In genomic region chr19:43501661-43502418, GRCh38 we compare ENCODE assay signal across 17 cellular contexts. TPM values are rescaled to one million over a fixed set of nuclear protein-coding genes. Genes with fewer than 3 reads are reported as not detected.
DNase-seq lines count a peak whose midpoint lies in the region; ATAC-seq and TF ChIP-seq lines count a peak whose summit lies in the region.
"Had no signal": no experiment of that assay in that cellular context is flagged by ENCODE, and none has a peak within 500 bp of the region (broad histone marks: within the 10 kb centered on the region; RNA-seq: fewer than 3 reads in every experiment).

No MANE protein-coding gene starts in this region.

- DNase-seq in CD4-positive, alpha-beta T cell = no peak
- DNase-seq in endothelial cell (ENCODE audit: low spot score) (peak; percentile 17), Ammon's horn (ENCODE audit: low spot score) (no peak), aorta (no peak), substantia nigra (lab: John Stamatoyannopoulos, UW) (no peak)
- DNase-seq in naive thymus-derived CD4-positive, alpha-beta T cell = no peak
- DNase-seq: amniotic stem cell, foreskin melanocyte, NCI-H2081, NCI-H526, SJCRH30 had no signal

- peak overlapping the region; percentile 82 for H3K4me2 ChIP-seq in Loucy (ENCODE audit: low read depth, low read length, poor library complexity, severe bottlenecking)

- no peaks in the 10 kb centered on the region for H3K9me3 ChIP-seq in CD4-positive, alpha-beta T cell (ENCODE audit: control insufficient read depth, low read length)
- H3K9me3 ChIP-seq in Loucy (ENCODE audit: insufficient read depth, low read depth, low read length) (no peaks in the 10 kb centered on the region), aorta (ENCODE audit: control insufficient read depth, low read length) (no peaks in the 10 kb centered on the region)
- no peaks in the 10 kb centered on the region for H3K9me3 ChIP-seq in naive thymus-derived CD4-positive, alpha-beta T cell (ENCODE audit: control insufficient read depth in 2 of 3, low read length in 3 of 3)
- H3K9me3 ChIP-seq: SJCRH30 had no signal

- peak overlapping the region; percentile 94 for H3K4me3 Mint-ChIP-seq in CD4-positive, alpha-beta T cell
- H3K4me3 Mint-ChIP-seq in endothelial cell (ENCODE audit: unreplicated experiment) = no peak overlapping the region
- peak overlapping the region in 5 of 10 donors; percentile 22 to 96 (median 90) for H3K4me3 Mint-ChIP-seq in naive thymus-derived CD4-positive, alpha-beta T cell

- POLR2A ChIA-PET in CD4-positive, alpha-beta T cell (lab: Charles Lee) = interaction anchor here (0.5 to 1.4 kb wide), 4 partner anchors 38 to 63 kb away, joined by 3 to 5 read pairs (median 3); no protein-coding TSS in a partner anchor
- POLR2A ChIA-PET in naive thymus-derived CD4-positive, alpha-beta T cell (lab: Charles Lee) = interaction anchor here (0.9 to 1.2 kb wide), 3 partner anchors 31 to 38 kb away, joined by 3 to 4 read pairs (median 3); partner anchors contain the start of gene ZNF575

- no peaks in the 10 kb centered on the region for H3K79me2 ChIP-seq in Loucy (ENCODE audit: insufficient read depth, low read length)

- H3K27ac ChIP-seq in CD4-positive, alpha-beta T cell (ENCODE audit: low read depth, low read length) = no peak overlapping the region
- peak overlapping the region; percentile 96 for H3K27ac ChIP-seq in naive thymus-derived CD4-positive, alpha-beta T cell (ENCODE audit: low read depth, low read length)
- H3K27ac ChIP-seq in aorta (ENCODE audit: low read depth in 1 of 2, low read length in 2 of 2) (no peak overlapping the region), substantia nigra (ENCODE audit: low read depth, low read length, poor library complexity, severe bottlenecking) (no peak overlapping the region)
- H3K27ac ChIP-seq: SJCRH30 had no signal

- CTCF ChIA-PET in CD4-positive, alpha-beta T cell (lab: Charles Lee) = interaction anchor here (1.2 kb wide), 1 partner anchor 55 kb away, joined by 9 read pairs; no protein-coding TSS in a partner anchor
- CTCF ChIA-PET in naive thymus-derived CD4-positive, alpha-beta T cell (lab: Charles Lee) = no interaction called here

- H3K9me3 Mint-ChIP-seq in CD4-positive, alpha-beta T cell = no peaks in the 10 kb centered on the region
- H3K9me3 Mint-ChIP-seq in endothelial cell (ENCODE audit: unreplicated experiment) = no peaks in the 10 kb centered on the region
- peaks cover 0 to 2% (median 0%) of the 10 kb centered on the region in 11 donors for H3K9me3 Mint-ChIP-seq in naive thymus-derived CD4-positive, alpha-beta T cell
- H3K9me3 Mint-ChIP-seq: activated T-helper 2 cell treated with anti-CD3 and anti-CD28 coated beads, Interferon-gamma antibody, Interleukin-2, Interleukin-4, amounts not matched to agents 10 μg/mL and 5 μg/mL and 100 μg/mL, durations not matched to agents 14 hours and 24 hours and 36 hours; stimulated activated naive CD8-positive, alpha-beta T cell treated with anti-CD3 and anti-CD28 coated beads, Interleukin-15, Interleukin-2, amounts not matched to agents 100 ng/mL and 50 ng/mL, for 24 hours had no signal

- H3K36me3 Mint-ChIP-seq in CD4-positive, alpha-beta T cell (ENCODE audit: low read depth) = peaks cover 53% of the 10 kb centered on the region
- peaks cover 34% of the 10 kb centered on the region for H3K36me3 Mint-ChIP-seq in endothelial cell (ENCODE audit: low read depth, unreplicated experiment)
- peaks cover 5 to 25% (median 20%) of the 10 kb centered on the region in 5 donors for H3K36me3 Mint-ChIP-seq in naive thymus-derived CD4-positive, alpha-beta T cell

- no peaks in the 10 kb centered on the region for H3K9me2 ChIP-seq in Loucy (replicated peaks; ENCODE audit: low read depth, low read length)

- no peak overlapping the region for H2AFZ ChIP-seq in Loucy (ENCODE audit: low read length)

- intact Hi-C loops in CD4-positive, alpha-beta T cell (cut with DNase I, micrococcal nuclease) = loop anchor here in 1 of 2 experiments (2.0 to 5.0 kb wide), 2 partner anchors 21 to 55 kb away; no protein-coding TSS in a partner anchor
- intact Hi-C loops in naive thymus-derived CD4-positive, alpha-beta T cell (cut with micrococcal nuclease) = no loop called here
- intact Hi-C loops in aorta (cut with DNase I) = loop anchor here in 1 of 2 donors (2.0 to 5.0 kb wide), 2 partner anchors 23 to 40 kb away; no protein-coding TSS in a partner anchor

- no peaks in the 10 kb centered on the region for H3K36me3 ChIP-seq in Loucy (ENCODE audit: insufficient read depth, low read length)
- peaks cover 0 to 39% (median 4%) of the 10 kb centered on the region in 3 experiments for H3K36me3 ChIP-seq in naive thymus-derived CD4-positive, alpha-beta T cell (ENCODE audit: control insufficient read depth in 2 of 3, insufficient read depth in 3 of 3, low read length in 3 of 3)
- H3K36me3 ChIP-seq in aorta (ENCODE audit: control insufficient read depth in 1 of 2, insufficient read depth in 2 of 2, low read length in 1 of 2) = no peaks in the 10 kb centered on the region
- H3K36me3 ChIP-seq: SJCRH30 had no signal

- no peaks in the 10 kb centered on the region for H3K27me3 Mint-ChIP-seq in CD4-positive, alpha-beta T cell
- H3K27me3 Mint-ChIP-seq in endothelial cell (ENCODE audit: unreplicated experiment) = peaks cover 14% of the 10 kb centered on the region
- H3K27me3 Mint-ChIP-seq in naive thymus-derived CD4-positive, alpha-beta T cell = no peaks in the 10 kb centered on the region
- H3K27me3 Mint-ChIP-seq: stimulated activated naive CD8-positive, alpha-beta T cell treated with anti-CD3 and anti-CD28 coated beads, Interleukin-15, Interleukin-2, amounts not matched to agents 100 ng/mL and 50 ng/mL, for 24 hours had no signal

- TF ChIP-seq CTCF in CD4-positive, alpha-beta T cell (IDR thresholded peaks at IDR 0.05) = no peak
- TF ChIP-seq CTCF in Loucy (conservative IDR thresholded peaks at IDR 0.05; ENCODE audit: low read length) (no peak), endothelial cell (IDR thresholded peaks at IDR 0.05; ENCODE audit: unreplicated experiment) (no peak)

- H3K27me3 ChIP-seq in CD4-positive, alpha-beta T cell (ENCODE audit: control insufficient read depth, insufficient read depth, low read length) = no peaks in the 10 kb centered on the region
- no peaks in the 10 kb centered on the region for H3K27me3 ChIP-seq in Loucy (ENCODE audit: insufficient read depth, low read length, poor library complexity, severe bottlenecking)
- no peaks in the 10 kb centered on the region for H3K27me3 ChIP-seq in naive thymus-derived CD4-positive, alpha-beta T cell (ENCODE audit: control insufficient read depth in 2 of 2, insufficient read depth in 2 of 2, low read length in 2 of 2)
- H3K27me3 ChIP-seq in aorta (ENCODE audit: control insufficient read depth in 1 of 2, insufficient read depth in 2 of 2, low read length in 1 of 2) = no peaks in the 10 kb centered on the region
- H3K27me3 ChIP-seq: SJCRH30 had no signal

- H3K4me1 Mint-ChIP-seq in CD4-positive, alpha-beta T cell (ENCODE audit: low read depth) = peaks cover 40% of the 10 kb centered on the region
- H3K4me1 Mint-ChIP-seq in endothelial cell (ENCODE audit: unreplicated experiment) = peaks cover 24% of the 10 kb centered on the region
- peaks cover 30 to 66% (median 40%) of the 10 kb centered on the region in 7 donors for H3K4me1 Mint-ChIP-seq in naive thymus-derived CD4-positive, alpha-beta T cell

- H3F3A ChIP-seq in Loucy (ENCODE audit: low read depth) = no peaks in the 10 kb centered on the region

- no peaks in the 10 kb centered on the region for H4K20me1 ChIP-seq in Loucy (ENCODE audit: insufficient read depth, low read length, poor library complexity, severe bottlenecking)

- H3K9ac ChIP-seq in Loucy (ENCODE audit: low read depth, low read length, poor library complexity, severe bottlenecking) = no peak overlapping the region

- no peak overlapping the region for H3K4me3 ChIP-seq in Loucy (ENCODE audit: low read length, poor library complexity, severe bottlenecking)
- H3K4me3 ChIP-seq in naive thymus-derived CD4-positive, alpha-beta T cell (ENCODE audit: low read length) = no peak overlapping the region
- H3K4me3 ChIP-seq in aorta (ENCODE audit: low read length in 2 of 2) = no peak overlapping the region
- H3K4me3 ChIP-seq: SJCRH30 had no signal

- ATAC-seq in CD4-positive, alpha-beta T cell (ENCODE audit: poor library complexity) = no peak
- no peak for ATAC-seq in naive thymus-derived CD4-positive, alpha-beta T cell
- ATAC-seq in GM21576 (IDR thresholded peaks at IDR 0.05; ENCODE audit: unreplicated experiment) (no peak), aorta (ENCODE audit: low FRiP score) (no peak)

- H3K4me1 ChIP-seq in Loucy (ENCODE audit: insufficient read depth, low read length, poor library complexity, severe bottlenecking) (peaks cover 15% of the 10 kb centered on the region), aorta (ENCODE audit: control insufficient read depth in 1 of 2, insufficient read depth in 2 of 2, low read length in 2 of 2) (no peaks in the 10 kb centered on the region)
- peaks cover 5 to 18% of the 10 kb centered on the region in 2 donors for H3K4me1 ChIP-seq in naive thymus-derived CD4-positive, alpha-beta T cell (ENCODE audit: control insufficient read depth in 2 of 2, insufficient read depth in 2 of 2, low read length in 2 of 2)
- H3K4me1 ChIP-seq: SJCRH30 had no signal

- H3K27ac Mint-ChIP-seq in CD4-positive, alpha-beta T cell = peak overlapping the region; percentile 96
- no peak overlapping the region for H3K27ac Mint-ChIP-seq in endothelial cell (ENCODE audit: unreplicated experiment)
- H3K27ac Mint-ChIP-seq in naive thymus-derived CD4-positive, alpha-beta T cell = peak overlapping the region in 3 of 9 donors; percentile 49 to 100 (median 98)
- H3K27ac Mint-ChIP-seq: activated T-helper 2 cell treated with anti-CD3 and anti-CD28 coated beads, Interferon-gamma antibody, Interleukin-2, Interleukin-4, amounts not matched to agents 10 μg/mL and 5 μg/mL and 100 μg/mL, durations not matched to agents 14 hours and 24 hours and 36 hours; stimulated activated naive CD8-positive, alpha-beta T cell treated with anti-CD3 and anti-CD28 coated beads, Interleukin-15, Interleukin-2, amounts not matched to agents 100 ng/mL and 50 ng/mL, for 24 hours had no signal

- 70 to 79% methylated on average over 41 to 43 of the region's 43 CpGs for WGBS in aorta, 2 donors

RNA-seq across cellular contexts. Expression of gene PHLDB3, which starts 2.7 kb away (rescaled TPM):
- total RNA-seq in CD4-positive, alpha-beta T cell = 10 to 100 TPM; 75.1 to 77.4 TPM
- total RNA-seq in endothelial cell (ENCODE audit: unreplicated experiment) = 9.6 TPM
- 10 to 100 TPM; 24.5 to 98.8 (median 43.3) TPM for total RNA-seq in naive thymus-derived CD4-positive, alpha-beta T cell
- 1 to 10 TPM; 4.5 to 6.5 TPM for polyA plus RNA-seq in naive thymus-derived CD4-positive, alpha-beta T cell
- total RNA-seq in aorta = 10 to 100 TPM in 1 of 2 donors, 1 to 10 TPM in 1; 9.7 to 10.2 TPM
- 10 to 100 TPM in 1 of 2 donors, 1 to 10 TPM in 1; 4.8 to 18.5 TPM for polyA plus RNA-seq in aorta

RNA-seq across cellular contexts. Expression of gene ETHE1, which starts 25.2 kb away (rescaled TPM):
- 10 to 100 TPM; 20.2 to 21.7 TPM for total RNA-seq in CD4-positive, alpha-beta T cell
- total RNA-seq in endothelial cell (ENCODE audit: unreplicated experiment) (42.9 TPM), aorta (10 to 100 TPM; 21.7 to 30.7 TPM)
- total RNA-seq in naive thymus-derived CD4-positive, alpha-beta T cell = 10 to 100 TPM; 20.3 to 58.6 (median 23.9) TPM
- 10 to 100 TPM; 58.0 to 59.3 TPM for polyA plus RNA-seq in naive thymus-derived CD4-positive, alpha-beta T cell
- 10 to 100 TPM; 44.3 to 47.1 TPM for polyA plus RNA-seq in aorta

RNA-seq across cellular contexts. Expression of gene ZNF575, which starts 31.1 kb away (rescaled TPM):
- total RNA-seq in CD4-positive, alpha-beta T cell = 1 to 10 TPM; 2.6 to 2.7 TPM
- total RNA-seq in endothelial cell (ENCODE audit: unreplicated experiment) (2.3 TPM), aorta (1 to 10 TPM; 1.7 to 4.6 TPM)
- total RNA-seq in naive thymus-derived CD4-positive, alpha-beta T cell = 10 to 100 TPM in 2 of 5 experiments, 1 to 10 TPM in 3; 4.5 to 10.7 (median 5.6) TPM
- 1 to 10 TPM; 2.7 to 3.5 TPM for polyA plus RNA-seq in naive thymus-derived CD4-positive, alpha-beta T cell
- polyA plus RNA-seq in aorta = 1 to 10 TPM in 1 of 2 donors, under 1 TPM in 1; 0.63 to 1.6 TPM
- total RNA-seq: Daoy, SJCRH30 had no signal
- polyA plus RNA-seq: neural cell had no signal

RNA-seq across cellular contexts. Expression of gene LYPD3, which starts 36.4 kb away (rescaled TPM):
- total RNA-seq in CD4-positive, alpha-beta T cell = 10 to 100 TPM; 35.6 to 37.3 TPM
- total RNA-seq in endothelial cell (ENCODE audit: unreplicated experiment) (0.67 TPM), aorta (1 to 10 TPM; 1.2 to 1.6 TPM)
- total RNA-seq in naive thymus-derived CD4-positive, alpha-beta T cell = 10 to 100 TPM in 1 of 5 experiments, 1 to 10 TPM in 4; 1.1 to 30.6 (median 6.1) TPM
- 1 to 10 TPM; 6.5 to 9.1 TPM for polyA plus RNA-seq in naive thymus-derived CD4-positive, alpha-beta T cell
- polyA plus RNA-seq in aorta = 1 to 10 TPM; 1.5 to 2.6 TPM
- total RNA-seq: SJCRH30 had no signal
- polyA plus RNA-seq: neural cell had no signal
